19 cellular contexts compared by ENCODE assay signal in the genomic region with DNA sequence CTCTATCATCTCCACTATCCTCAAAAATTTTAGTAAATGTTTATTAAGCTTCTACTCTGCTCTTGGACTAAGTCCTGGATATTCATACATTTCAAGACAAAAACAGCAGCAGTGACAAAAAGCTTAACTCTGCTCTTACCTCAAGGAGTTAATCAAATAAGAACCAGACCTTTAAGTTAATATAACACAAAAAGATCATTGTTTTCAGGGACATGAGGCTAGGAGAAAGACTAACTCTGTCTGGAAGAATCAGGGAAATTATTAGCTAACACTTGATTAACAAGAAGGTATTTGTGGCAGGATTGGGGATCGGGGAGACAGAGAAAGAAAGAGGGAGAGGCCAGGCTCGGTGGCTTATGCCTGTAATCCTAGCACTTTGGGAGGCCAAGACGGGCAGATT.
DNase-seq lines count a peak whose midpoint lies in the region; ATAC-seq and TF ChIP-seq lines count a peak whose summit lies in the region.
"Had no signal": no experiment of that assay in that cellular context is flagged by ENCODE, and none has a peak within 500 bp of the region (broad histone marks: within the 10 kb centered on the region; RNA-seq: fewer than 3 reads in every experiment).

No MANE protein-coding gene starts in this region.

- H3K27me3 ChIP-seq in dorsolateral prefrontal cortex (no peaks in the 10 kb centered on the region), vagina (no peaks in the 10 kb centered on the region)
- H3K27me3 ChIP-seq: BLaER1 treated with 17β-estradiol and CSF1 and Interleukin-3, amounts not matched to agents 10 nM and 100 nM; Peyer's patch; SJSA1 had no signal

- intact Hi-C loops in dorsolateral prefrontal cortex (cut with DNase I) (no loop called here), vagina (cut with DNase I) (no loop called here)

- H3K9me3 ChIP-seq in vagina = no peaks in the 10 kb centered on the region
- H3K9me3 ChIP-seq: BLaER1 treated with 17β-estradiol and CSF1 and Interleukin-3, amounts not matched to agents 10 nM and 100 nM; Peyer's patch; SJSA1 had no signal

- H3K36me3 ChIP-seq in vagina = peaks cover 0 to 16% of the 10 kb centered on the region in 2 donors

- no peaks in the 10 kb centered on the region for H3K9me3 Mint-ChIP-seq in WTC11
- H3K9me3 Mint-ChIP-seq in nephron = no peaks in the 10 kb centered on the region
- no peaks in the 10 kb centered on the region for H3K9me3 Mint-ChIP-seq in type B pancreatic cell
- H3K9me3 Mint-ChIP-seq: CD8-positive, alpha-beta memory T cell had no signal

- H3K4me3 Mint-ChIP-seq in WTC11 (no peak overlapping the region), nephron (no peak overlapping the region), type B pancreatic cell (no peak overlapping the region)
- H3K4me3 Mint-ChIP-seq: CD8-positive, alpha-beta memory T cell had no signal

- H3K27ac ChIP-seq in dorsolateral prefrontal cortex (peak overlapping the region in 33 of 59 donors; percentile 1 to 63 (median 27)), vagina (no peak overlapping the region)
- H3K27ac ChIP-seq: BLaER1 treated with 17β-estradiol and CSF1 and Interleukin-3, amounts not matched to agents 10 nM and 100 nM; GM23248; Peyer's patch; SJSA1 had no signal

- no peak for ATAC-seq in WTC11
- ATAC-seq: HCT116 had no signal

- CTCF ChIA-PET in WTC11 (lab: Charles Lee) = no interaction called here

- no peak for TF ChIP-seq CTCF in WTC11 (IDR thresholded peaks at IDR 0.05)
- TF ChIP-seq CTCF in dorsolateral prefrontal cortex (IDR thresholded peaks at IDR 0.05 in 54 of 56, conservative IDR thresholded peaks at IDR 0.05 in 2 of 56; ENCODE audit: low read depth in 1 of 56, partially characterized antibody in 56 of 56) = no peak
- TF ChIP-seq CTCF in nephron (IDR thresholded peaks at IDR 0.05; ENCODE audit: unreplicated experiment in 3 of 3) = no peak
- no peak for TF ChIP-seq CTCF in type B pancreatic cell (conservative IDR thresholded peaks at IDR 0.05)
- no peak for TF ChIP-seq CTCF in vagina (IDR thresholded peaks at IDR 0.05)

- no peaks in the 10 kb centered on the region for H3K4me1 ChIP-seq in vagina

- H3K27ac Mint-ChIP-seq in WTC11 (peak overlapping the region; percentile 22; the same call in 1 of the 2 replicates), nephron (peak overlapping the region; percentile 84 to 93 (median 92)), type B pancreatic cell (peak overlapping the region; percentile 3)

- POLR2A ChIA-PET in WTC11 (lab: Charles Lee) = no interaction called here

- H3K36me3 Mint-ChIP-seq in WTC11 (no peaks in the 10 kb centered on the region), nephron (ENCODE audit: low read depth) (peaks cover 31% of the 10 kb centered on the region), type B pancreatic cell (peaks cover 17% of the 10 kb centered on the region)

- TF ChIP-seq POLR2A in vagina (IDR thresholded peaks at IDR 0.05) = no peak

- H3K4me1 Mint-ChIP-seq in WTC11 = peaks cover 5% of the 10 kb centered on the region
- peaks cover 32% of the 10 kb centered on the region for H3K4me1 Mint-ChIP-seq in nephron
- peaks cover 38% of the 10 kb centered on the region for H3K4me1 Mint-ChIP-seq in type B pancreatic cell (ENCODE audit: unreplicated experiment)
- H3K4me1 Mint-ChIP-seq: CD8-positive, alpha-beta memory T cell had no signal

- H3K27me3 Mint-ChIP-seq in WTC11 (ENCODE audit: low read depth) (no peaks in the 10 kb centered on the region), nephron (ENCODE audit: low read depth) (no peaks in the 10 kb centered on the region), type B pancreatic cell (no peaks in the 10 kb centered on the region)
- H3K27me3 Mint-ChIP-seq: CD8-positive, alpha-beta memory T cell had no signal

- H3K4me3 ChIP-seq in dorsolateral prefrontal cortex (no peak overlapping the region), vagina (no peak overlapping the region)
- H3K4me3 ChIP-seq: BLaER1 treated with 17β-estradiol and CSF1 and Interleukin-3, amounts not matched to agents 10 nM and 100 nM; GM23248; Peyer's patch; SJSA1 had no signal

- no peak for DNase-seq in WTC11 (ENCODE audit: low spot score)
- no peak for DNase-seq in dorsolateral prefrontal cortex
- no peak for DNase-seq in type B pancreatic cell (ENCODE audit: extremely low spot score, unreplicated experiment)
- DNase-seq in vagina (ENCODE audit: extremely low spot score in 2 of 2) = no peak
- no peak for DNase-seq in effector CD4-positive, alpha-beta T cell
- no peak for DNase-seq in AML-193 (lab: John Stamatoyannopoulos, UW)
- DNase-seq: CD8-positive, alpha-beta memory T cell; DMS79 treated with DMSO at 0.1 percent for 48 hours; NCI-H1092 treated with DMSO at 0.1 percent for 48 hours; NCI-H146; NCI-H2029 treated with DMSO at 0.1 percent for 48 hours; NCI-H2171; NCI-H446 treated with DMSO at 0.1 percent for 48 hours; Peyer's patch had no signal

TF ChIP-seq in WTC11, 78 proteins besides CTCF, POLR2A, EP300 and RAD21:
- TF ChIP-seq TEAD4 (CRISPR knock-in tag; IDR thresholded peaks at IDR 0.05) (no peak), RELA (CRISPR knock-in tag; IDR thresholded peaks at IDR 0.05; ENCODE audit: borderline replicate concordance) (no peak), ZNF396 (CRISPR knock-in tag; IDR thresholded peaks at IDR 0.05; ENCODE audit: borderline replicate concordance) (no peak)
- TF ChIP-seq, protein P1, sequence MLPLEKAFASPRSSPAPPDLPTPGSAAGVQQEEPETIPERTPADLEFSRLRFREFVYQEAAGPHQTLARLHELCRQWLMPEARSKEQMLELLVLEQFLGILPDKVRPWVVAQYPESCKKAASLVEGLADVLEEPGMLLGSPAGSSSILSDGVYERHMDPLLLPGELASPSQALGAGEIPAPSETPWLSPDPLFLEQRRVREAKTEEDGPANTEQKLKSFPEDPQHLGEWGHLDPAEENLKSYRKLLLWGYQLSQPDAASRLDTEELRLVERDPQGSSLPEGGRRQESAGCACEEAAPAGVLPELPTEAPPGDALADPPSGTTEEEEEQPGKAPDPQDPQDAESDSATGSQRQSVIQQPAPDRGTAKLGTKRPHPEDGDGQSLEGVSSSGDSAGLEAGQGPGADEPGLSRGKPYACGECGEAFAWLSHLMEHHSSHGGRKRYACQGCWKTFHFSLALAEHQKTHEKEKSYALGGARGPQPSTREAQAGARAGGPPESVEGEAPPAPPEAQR (CRISPR knock-in tag; IDR thresholded peaks at IDR 0.05) = no peak

Comparison
In these comparisons a context has a peak if more than half of its experiments do, and no peak if none do; other contexts are left out.
1. H3K27ac Mint-ChIP-seq: peak in every context shown above with its lines; median percentile 92 in nephron; 22 in WTC11; 3 in type B pancreatic cell.